In genomic region chr12:6423267-6424007, GRCh38 we compare ENCODE assay signal across 8 cellular contexts. TPM values are rescaled to one million over a fixed set of nuclear protein-coding genes. Genes with fewer than 3 reads are reported as not detected.
A peak's percentile ranks its signal among the peaks of the same experiment; 100 is the strongest.
DNase-seq lines count a peak whose midpoint lies in the region; ATAC-seq and TF ChIP-seq lines count a peak whose summit lies in the region.

No MANE protein-coding gene starts in this region.

- peak; percentile 95 for DNase-seq in ELR (ENCODE audit: low read depth)
- peak; percentile 64 to 89 for DNase-seq in NCI-H524 (lab: John Stamatoyannopoulos, UW)
- peak; percentile 62 to 71 for DNase-seq in central memory CD8-positive, alpha-beta T cell (ENCODE audit: low spot score in 2 of 2)
- DNase-seq in kidney epithelial cell (ENCODE audit: low read depth), result peak; percentile 55
- DNase-seq in stimulated activated CD4-positive, alpha-beta T cell treated with anti-CD3 and anti-CD28 coated beads, Interleukin-2, amount 100 ng/mL, for 24 hours, result peak; percentile 71 to 74

- H3K27me3 ChIP-seq in kidney epithelial cell (ENCODE audit: control insufficient read depth, insufficient read depth, low read length), result no peaks in the 10 kb centered on the region

- H3K9me3 Mint-ChIP-seq in central memory CD8-positive, alpha-beta T cell, result no peaks in the 10 kb centered on the region

- H3K27ac Mint-ChIP-seq in central memory CD8-positive, alpha-beta T cell (ENCODE audit: low read depth), result peak overlapping the region; percentile 25

- H3K4me1 Mint-ChIP-seq in central memory CD8-positive, alpha-beta T cell, result peaks cover 31% of the 10 kb centered on the region

- ATAC-seq in HG03378 (IDR thresholded peaks at IDR 0.05; ENCODE audit: unreplicated experiment) (peak; percentile 33), HG02870 (IDR thresholded peaks at IDR 0.05; ENCODE audit: unreplicated experiment) (no peak)
- ATAC-seq in activated CD4-positive, CD25-positive, alpha-beta regulatory T cell treated with anti-CD3 and anti-CD28 coated beads, Interleukin-2, amount 50 U/mL, for 24 hours, result peak; percentile 55
- peak; percentile 61 for ATAC-seq in central memory CD8-positive, alpha-beta T cell (replicated peaks; ENCODE audit: extremely low read depth, poor library complexity, severe bottlenecking)

- no peaks in the 10 kb centered on the region for H3K36me3 ChIP-seq in kidney epithelial cell (ENCODE audit: control insufficient read depth, insufficient read depth, low read length)

- H3K4me3 ChIP-seq in kidney epithelial cell (ENCODE audit: low read depth, low read length), result no peak overlapping the region

- TF ChIP-seq CTCF in kidney epithelial cell (IDR thresholded peaks at IDR 0.05; ENCODE audit: insufficient read depth, low read length, poor library complexity, severe bottlenecking), result peak; percentile 85

- peaks cover 8% of the 10 kb centered on the region for H3K36me3 Mint-ChIP-seq in central memory CD8-positive, alpha-beta T cell (ENCODE audit: insufficient read depth)

- H3K27me3 Mint-ChIP-seq in central memory CD8-positive, alpha-beta T cell, result no peaks in the 10 kb centered on the region

- H3K4me3 Mint-ChIP-seq in central memory CD8-positive, alpha-beta T cell, result no peak overlapping the region

RNA-seq across cellular contexts. Expression of gene CD27, which starts 21.3 kb away (rescaled TPM):
- total RNA-seq in kidney epithelial cell, result not detected in 2 replicates

RNA-seq across cellular contexts. Expression of gene TAPBPL, which starts 28.4 kb away (rescaled TPM):
- total RNA-seq in kidney epithelial cell, result 14.4 and 18.9 TPM in 2 replicates

RNA-seq across cellular contexts. Expression of gene LTBR, which starts 39.5 kb away (rescaled TPM):
- 134 and 219 TPM in 2 replicates for total RNA-seq in kidney epithelial cell

RNA-seq across cellular contexts. Expression of gene VAMP1, which starts 47.0 kb away (rescaled TPM):
- total RNA-seq in kidney epithelial cell, result 1.6 and 4.8 TPM in 2 replicates

RNA-seq across cellular contexts. Expression of gene SCNN1A, which starts 48.1 kb away (rescaled TPM):
- 10.4 and 11.1 TPM in 2 replicates for total RNA-seq in kidney epithelial cell
